In genomic region chr11:77873345-77873744, GRCh38 we compare ENCODE assay signal across 10 cellular contexts.
"Had no signal": no experiment of that assay in that cellular context is flagged by ENCODE, and none has a peak within 500 bp of the region (broad histone marks: within the 10 kb centered on the region; RNA-seq: fewer than 3 reads in every experiment).

No MANE protein-coding gene starts in this region.

- H3K9me3 ChIP-seq: HAP-1 had no signal

- H3K4me3 ChIP-seq: GM23248, HAP-1, K562 had no signal

- ATAC-seq: HCT116, K562 had no signal

- H3K4me1 ChIP-seq: HAP-1 had no signal

- H2AFZ ChIP-seq: GM23248 had no signal

- DNase-seq: GM23248, GOT3, H7, HFFc6, IMR-90, KG1 had no signal

- H3K27ac ChIP-seq: GM23248, HL-60 had no signal
